Comparison of ENCODE assay signal across 8 cellular contexts in the genomic region with DNA sequence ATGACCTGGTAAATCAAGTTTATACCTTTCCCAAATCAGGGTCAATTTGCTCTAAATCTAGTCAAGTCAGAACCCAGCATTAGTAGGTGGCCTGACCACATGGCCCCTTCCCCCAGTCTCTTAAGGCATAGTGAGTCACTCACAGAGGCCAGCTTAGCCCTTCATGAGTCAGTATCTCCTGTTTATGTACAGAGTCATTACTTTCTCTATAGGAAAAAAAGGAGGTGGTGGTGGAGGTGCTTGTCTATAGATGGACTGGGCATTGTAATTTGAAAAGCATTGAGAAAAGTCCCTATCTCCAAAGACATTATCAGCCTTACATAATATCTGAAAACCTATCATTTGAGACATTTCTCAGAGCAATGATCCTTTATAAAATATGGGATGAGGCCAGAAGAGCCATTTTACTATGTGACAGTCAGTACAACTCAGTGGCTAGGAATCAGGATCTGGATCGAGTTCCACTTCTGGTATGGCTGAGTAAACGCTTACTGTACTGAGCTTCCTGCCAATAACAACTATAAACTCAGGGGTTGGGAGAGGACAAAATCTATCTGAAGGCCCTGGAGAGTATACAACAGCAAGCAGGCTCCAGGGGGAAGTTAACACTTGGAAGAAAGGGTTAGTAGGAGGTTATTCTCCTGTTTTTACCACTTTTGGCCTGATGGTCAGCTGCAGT. TPM values are rescaled to one million over a fixed set of nuclear protein-coding genes. Genes with fewer than 3 reads are reported as not detected.
DNase-seq lines count a peak whose midpoint lies in the region.
"Had no signal": no experiment of that assay in that cellular context is flagged by ENCODE, and none has a peak within 500 bp of the region (broad histone marks: within the 10 kb centered on the region; RNA-seq: fewer than 3 reads in every experiment).

No MANE protein-coding gene starts in this region.

- no peak overlapping the region for H3K4me2 ChIP-seq in neuronal stem cell (ENCODE audit: insufficient read depth, low read length, poor library complexity, severe bottlenecking)

- no peak overlapping the region for H2BK5ac ChIP-seq in neuronal stem cell (ENCODE audit: low read length)

- no peak overlapping the region for H3K23ac ChIP-seq in neuronal stem cell (ENCODE audit: low read depth, low read length, poor library complexity)

- no peak overlapping the region for H2BK120ac ChIP-seq in neuronal stem cell (ENCODE audit: low read depth, low read length)

- H2BK15ac ChIP-seq in neuronal stem cell (ENCODE audit: low read length), result no peak overlapping the region

- WGBS in neuronal stem cell (ENCODE audit: extremely low coverage in 2 of 2, insufficient read length in 2 of 2, insufficient replicate concordance in 1 of 2), 2 donors, result no CpG with 5 or more reads among the region's 2 CpGs

- no peak overlapping the region for H4K8ac ChIP-seq in neuronal stem cell (ENCODE audit: low read depth, low read length)

- peaks cover 0 to 5% of the 10 kb centered on the region in 2 donors for H3K9me3 ChIP-seq in neuronal stem cell (replicated peaks in 1 of 2; ENCODE audit: control insufficient read depth in 2 of 2, insufficient read depth in 1 of 2, low read depth in 1 of 2, low read length in 2 of 2)

- H2AFZ ChIP-seq in neuronal stem cell (ENCODE audit: low read length), result no peak overlapping the region

- no peak overlapping the region for H2AK5ac ChIP-seq in neuronal stem cell (ENCODE audit: low read depth, low read length)

- no peak overlapping the region for H2BK12ac ChIP-seq in neuronal stem cell (ENCODE audit: low read length)

- DNase-seq in GM04504 (ENCODE audit: low read depth), result peak; percentile 94
- DNase-seq in NCI-H460 (ENCODE audit: extremely low read depth, low read depth), result peak; percentile 18
- peak; percentile 94 for DNase-seq in dermis blood vessel endothelial cell
- no peak for DNase-seq in substantia nigra (lab: John Stamatoyannopoulos, UW)
- DNase-seq in neuronal stem cell (ENCODE audit: low spot score), result no peak
- no peak for DNase-seq in NCI-H187 (lab: John Stamatoyannopoulos, UW)
- DNase-seq: stimulated activated CD4-positive, alpha-beta T cell treated with anti-CD3 and anti-CD28 coated beads, Interleukin-12 subunit alpha, Interleukin-12 subunit beta, amount 100 ng/mL, for 4 hours had no signal

- no peaks in the 10 kb centered on the region for H3K79me1 ChIP-seq in neuronal stem cell (ENCODE audit: low read depth, low read length)

- no peak overlapping the region for H4K91ac ChIP-seq in neuronal stem cell (ENCODE audit: low read depth, low read length, poor library complexity)

- no peak overlapping the region for H3K14ac ChIP-seq in neuronal stem cell (ENCODE audit: low read length)

- H3K27ac ChIP-seq in skin epidermis (peak overlapping the region in 11 of 21 experiments; percentile 1 to 80 (median 51)), substantia nigra (ENCODE audit: low read depth, low read length, poor library complexity, severe bottlenecking) (no peak overlapping the region), neuronal stem cell (replicated peaks; ENCODE audit: low read length) (no peak overlapping the region)

- H3K9ac ChIP-seq in neuronal stem cell (ENCODE audit: low read depth, low read length, poor library complexity), result no peak overlapping the region

- H3K4me3 ChIP-seq in skin epidermis (no peak overlapping the region), neuronal stem cell (ENCODE audit: low read length in 2 of 2) (no peak overlapping the region)

- no peak overlapping the region for H3K4ac ChIP-seq in neuronal stem cell (ENCODE audit: low read length)

- H3K36me3 ChIP-seq in neuronal stem cell (replicated peaks in 1 of 2; ENCODE audit: control insufficient read depth in 2 of 2, insufficient read depth in 2 of 2, low read length in 2 of 2), result no peaks in the 10 kb centered on the region

- H3K4me1 ChIP-seq in neuronal stem cell (ENCODE audit: control insufficient read depth in 2 of 2, insufficient read depth in 1 of 2, low read depth in 1 of 2, low read length in 2 of 2), result no peaks in the 10 kb centered on the region

- H3K18ac ChIP-seq in neuronal stem cell (ENCODE audit: low read length), result no peak overlapping the region

- no peaks in the 10 kb centered on the region for H3K27me3 ChIP-seq in neuronal stem cell (ENCODE audit: control insufficient read depth in 3 of 3, insufficient read depth in 3 of 3, low read depth in 1 of 3, low read length in 3 of 3)

RNA-seq across cellular contexts. Expression of a gene that starts 22.5 kb away (rescaled TPM):
- total RNA-seq in NCI-H460 (2014; rRNA removed; shearing (Covaris generic)), result not detected in 2 replicates
- polyA plus RNA-seq in NCI-H460 (2014; cell fraction: nucleus; rRNA removed), result not detected in 2 replicates
- 0.05 TPM in 1 of 2 replicates, not detected in the other for total RNA-seq in dermis blood vessel endothelial cell
- not detected for polyA plus RNA-seq in neuronal stem cell (2013, experiment 1 of 2)
- not detected for polyA plus RNA-seq in neuronal stem cell (2013, experiment 2 of 2)

Comparison
In these comparisons a context has a peak if more than half of its experiments do, and no peak if none do; other contexts are left out.
1. DNase-seq: peak in GM04504 (single experiment), NCI-H460 (single experiment) and dermis blood vessel endothelial cell (single experiment); none in substantia nigra (0 of 49), neuronal stem cell (single experiment) and NCI-H187 (0 of 2).
2. H3K27ac ChIP-seq: peak in skin epidermis (11 of 21); none in substantia nigra (single experiment) and neuronal stem cell (single experiment).